Comparison of ENCODE assay signal across 2 cellular contexts in the genomic region with DNA sequence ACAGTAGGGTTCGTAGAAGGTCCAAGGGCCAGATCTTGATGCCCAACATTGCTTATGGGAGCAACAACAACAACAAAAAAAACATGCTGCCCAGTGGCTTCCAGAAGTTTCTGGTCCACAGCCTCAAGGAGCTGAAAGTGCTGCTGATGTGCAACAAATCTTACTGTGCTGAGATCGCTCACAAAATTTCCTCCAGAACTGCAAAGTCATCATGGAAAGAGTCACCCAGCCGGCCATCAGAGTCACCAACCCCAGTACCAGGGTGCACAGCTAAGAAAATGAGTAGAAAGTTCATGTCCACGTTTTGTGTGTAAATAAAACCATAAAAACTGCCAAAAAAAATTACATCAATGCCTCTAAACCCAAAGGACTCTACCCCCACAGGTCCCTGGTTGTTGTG.
TF ChIP-seq lines count a peak whose summit lies in the region.

No MANE protein-coding gene starts in this region.

TF ChIP-seq in K562, 482 proteins besides CTCF, POLR2A, EP300 and RAD21:
- TF ChIP-seq MAFG (tag; conservative IDR thresholded peaks at IDR 0.05), result peak; percentile 75
- no peak for TF ChIP-seq ETV5 (CRISPR knock-in tag; IDR thresholded peaks at IDR 0.05; ENCODE audit: low read depth)
- TF ChIP-seq ZNF316 (IDR thresholded peaks at IDR 0.05), result peak; percentile 68
- no peak for TF ChIP-seq ZNF699 (CRISPR knock-in tag; IDR thresholded peaks at IDR 0.05; ENCODE audit: insufficient replicate concordance)
- no peak for TF ChIP-seq SMC3 (conservative IDR thresholded peaks at IDR 0.05; ENCODE audit: insufficient read depth, low read depth, low read length)
- no peak for TF ChIP-seq PRMT5 (CRISPR knock-in tag; IDR thresholded peaks at IDR 0.05)
- TF ChIP-seq C11orf30 (IDR thresholded peaks at IDR 0.05; ENCODE audit: low read depth), result peak; percentile 56; the same call in 1 of the 2 replicates
- TF ChIP-seq ZNF436 (CRISPR knock-in tag; IDR thresholded peaks at IDR 0.05), result no peak
- no peak for TF ChIP-seq TEAD2 (tag; IDR thresholded peaks at IDR 0.05)
- TF ChIP-seq NFE2 (IDR thresholded peaks at IDR 0.05; ENCODE audit: low read depth), result peak; percentile 33; the same call in 1 of the 2 replicates
- TF ChIP-seq, protein P1, sequence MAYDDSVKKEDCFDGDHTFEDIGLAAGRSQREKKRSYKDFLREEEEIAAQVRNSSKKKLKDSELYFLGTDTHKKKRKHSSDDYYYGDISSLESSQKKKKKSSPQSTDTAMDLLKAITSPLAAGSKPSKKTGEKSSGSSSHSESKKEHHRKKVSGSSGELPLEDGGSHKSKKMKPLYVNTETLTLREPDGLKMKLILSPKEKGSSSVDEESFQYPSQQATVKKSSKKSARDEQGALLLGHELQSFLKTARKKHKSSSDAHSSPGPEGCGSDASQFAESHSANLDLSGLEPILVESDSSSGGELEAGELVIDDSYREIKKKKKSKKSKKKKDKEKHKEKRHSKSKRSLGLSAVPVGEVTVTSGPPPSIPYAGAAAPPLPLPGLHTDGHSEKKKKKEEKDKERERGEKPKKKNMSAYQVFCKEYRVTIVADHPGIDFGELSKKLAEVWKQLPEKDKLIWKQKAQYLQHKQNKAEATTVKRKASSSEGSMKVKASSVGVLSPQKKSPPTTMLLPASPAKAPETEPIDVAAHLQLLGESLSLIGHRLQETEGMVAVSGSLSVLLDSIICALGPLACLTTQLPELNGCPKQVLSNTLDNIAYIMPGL (CRISPR knock-in tag; IDR thresholded peaks at IDR 0.05), result no peak

TF ChIP-seq in SK-N-SH treated with all-trans-retinoic acid at 6 μM for 48 hours, 23 proteins besides CTCF, POLR2A, EP300 and RAD21:
- TF ChIP-seq, protein P2, sequence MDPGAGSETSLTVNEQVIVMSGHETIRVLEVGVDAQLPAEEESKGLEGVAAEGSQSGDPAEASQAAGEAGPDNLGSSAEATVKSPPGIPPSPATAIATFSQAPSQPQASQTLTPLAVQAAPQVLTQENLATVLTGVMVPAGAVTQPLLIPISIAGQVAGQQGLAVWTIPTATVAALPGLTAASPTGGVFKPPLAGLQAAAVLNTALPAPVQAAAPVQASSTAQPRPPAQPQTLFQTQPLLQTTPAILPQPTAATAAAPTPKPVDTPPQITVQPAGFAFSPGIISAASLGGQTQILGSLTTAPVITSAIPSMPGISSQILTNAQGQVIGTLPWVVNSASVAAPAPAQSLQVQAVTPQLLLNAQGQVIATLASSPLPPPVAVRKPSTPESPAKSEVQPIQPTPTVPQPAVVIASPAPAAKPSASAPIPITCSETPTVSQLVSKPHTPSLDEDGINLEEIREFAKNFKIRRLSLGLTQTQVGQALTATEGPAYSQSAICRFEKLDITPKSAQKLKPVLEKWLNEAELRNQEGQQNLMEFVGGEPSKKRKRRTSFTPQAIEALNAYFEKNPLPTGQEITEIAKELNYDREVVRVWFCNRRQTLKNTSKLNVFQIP (CRISPR knock-in tag; IDR thresholded peaks at IDR 0.05; ENCODE audit: borderline replicate concordance, low read depth), result no peak
- TF ChIP-seq BACH2 (CRISPR knock-in tag; IDR thresholded peaks at IDR 0.05; ENCODE audit: borderline replicate concordance) (no peak), GLIS3 (CRISPR knock-in tag; IDR thresholded peaks at IDR 0.05) (no peak), TCF4 (CRISPR knock-in tag; IDR thresholded peaks at IDR 0.05; ENCODE audit: borderline replicate concordance) (no peak), SNAI2 (CRISPR knock-in tag; IDR thresholded peaks at IDR 0.05) (no peak), ZNF565 (CRISPR knock-in tag; conservative IDR thresholded peaks at IDR 0.05; ENCODE audit: low read depth) (no peak), ESRRG (CRISPR knock-in tag; IDR thresholded peaks at IDR 0.05) (no peak), ISL1 (CRISPR knock-in tag; IDR thresholded peaks at IDR 0.05) (no peak), ZC3H10 (CRISPR knock-in tag; IDR thresholded peaks at IDR 0.05) (no peak), ARNTL (CRISPR knock-in tag; IDR thresholded peaks at IDR 0.05; ENCODE audit: borderline replicate concordance, low read depth) (no peak), CSDC2 (CRISPR knock-in tag; IDR thresholded peaks at IDR 0.05) (no peak), PPARA (CRISPR knock-in tag; IDR thresholded peaks at IDR 0.05; ENCODE audit: borderline replicate concordance) (no peak)
- TF ChIP-seq, protein P3, sequence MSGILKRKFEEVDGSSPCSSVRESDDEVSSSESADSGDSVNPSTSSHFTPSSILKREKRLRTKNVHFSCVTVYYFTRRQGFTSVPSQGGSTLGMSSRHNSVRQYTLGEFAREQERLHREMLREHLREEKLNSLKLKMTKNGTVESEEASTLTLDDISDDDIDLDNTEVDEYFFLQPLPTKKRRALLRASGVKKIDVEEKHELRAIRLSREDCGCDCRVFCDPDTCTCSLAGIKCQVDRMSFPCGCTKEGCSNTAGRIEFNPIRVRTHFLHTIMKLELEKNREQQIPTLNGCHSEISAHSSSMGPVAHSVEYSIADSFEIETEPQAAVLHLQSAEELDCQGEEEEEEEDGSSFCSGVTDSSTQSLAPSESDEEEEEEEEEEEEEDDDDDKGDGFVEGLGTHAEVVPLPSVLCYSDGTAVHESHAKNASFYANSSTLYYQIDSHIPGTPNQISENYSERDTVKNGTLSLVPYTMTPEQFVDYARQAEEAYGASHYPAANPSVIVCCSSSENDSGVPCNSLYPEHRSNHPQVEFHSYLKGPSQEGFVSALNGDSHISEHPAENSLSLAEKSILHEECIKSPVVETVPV (CRISPR knock-in tag; IDR thresholded peaks at IDR 0.05), result no peak
- TF ChIP-seq, protein P4, sequence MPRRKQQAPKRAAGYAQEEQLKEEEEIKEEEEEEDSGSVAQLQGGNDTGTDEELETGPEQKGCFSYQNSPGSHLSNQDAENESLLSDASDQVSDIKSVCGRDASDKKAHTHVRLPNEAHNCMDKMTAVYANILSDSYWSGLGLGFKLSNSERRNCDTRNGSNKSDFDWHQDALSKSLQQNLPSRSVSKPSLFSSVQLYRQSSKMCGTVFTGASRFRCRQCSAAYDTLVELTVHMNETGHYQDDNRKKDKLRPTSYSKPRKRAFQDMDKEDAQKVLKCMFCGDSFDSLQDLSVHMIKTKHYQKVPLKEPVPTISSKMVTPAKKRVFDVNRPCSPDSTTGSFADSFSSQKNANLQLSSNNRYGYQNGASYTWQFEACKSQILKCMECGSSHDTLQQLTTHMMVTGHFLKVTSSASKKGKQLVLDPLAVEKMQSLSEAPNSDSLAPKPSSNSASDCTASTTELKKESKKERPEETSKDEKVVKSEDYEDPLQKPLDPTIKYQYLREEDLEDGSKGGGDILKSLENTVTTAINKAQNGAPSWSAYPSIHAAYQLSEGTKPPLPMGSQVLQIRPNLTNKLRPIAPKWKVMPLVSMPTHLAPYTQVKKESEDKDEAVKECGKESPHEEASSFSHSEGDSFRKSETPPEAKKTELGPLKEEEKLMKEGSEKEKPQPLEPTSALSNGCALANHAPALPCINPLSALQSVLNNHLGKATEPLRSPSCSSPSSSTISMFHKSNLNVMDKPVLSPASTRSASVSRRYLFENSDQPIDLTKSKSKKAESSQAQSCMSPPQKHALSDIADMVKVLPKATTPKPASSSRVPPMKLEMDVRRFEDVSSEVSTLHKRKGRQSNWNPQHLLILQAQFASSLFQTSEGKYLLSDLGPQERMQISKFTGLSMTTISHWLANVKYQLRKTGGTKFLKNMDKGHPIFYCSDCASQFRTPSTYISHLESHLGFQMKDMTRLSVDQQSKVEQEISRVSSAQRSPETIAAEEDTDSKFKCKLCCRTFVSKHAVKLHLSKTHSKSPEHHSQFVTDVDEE (CRISPR knock-in tag; IDR thresholded peaks at IDR 0.05), result no peak
- TF ChIP-seq, protein P5, sequence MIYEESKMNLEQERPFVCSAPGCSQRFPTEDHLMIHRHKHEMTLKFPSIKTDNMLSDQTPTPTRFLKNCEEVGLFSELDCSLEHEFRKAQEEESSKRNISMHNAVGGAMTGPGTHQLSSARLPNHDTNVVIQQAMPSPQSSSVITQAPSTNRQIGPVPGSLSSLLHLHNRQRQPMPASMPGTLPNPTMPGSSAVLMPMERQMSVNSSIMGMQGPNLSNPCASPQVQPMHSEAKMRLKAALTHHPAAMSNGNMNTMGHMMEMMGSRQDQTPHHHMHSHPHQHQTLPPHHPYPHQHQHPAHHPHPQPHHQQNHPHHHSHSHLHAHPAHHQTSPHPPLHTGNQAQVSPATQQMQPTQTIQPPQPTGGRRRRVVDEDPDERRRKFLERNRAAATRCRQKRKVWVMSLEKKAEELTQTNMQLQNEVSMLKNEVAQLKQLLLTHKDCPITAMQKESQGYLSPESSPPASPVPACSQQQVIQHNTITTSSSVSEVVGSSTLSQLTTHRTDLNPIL (CRISPR knock-in tag; IDR thresholded peaks at IDR 0.05; ENCODE audit: low read depth), result no peak
